Comparison of ENCODE assay signal across 9 cellular contexts in genomic region chr4:166324321-166324720, GRCh38.
DNase-seq lines count a peak whose midpoint lies in the region; ATAC-seq, FAIRE-seq and TF ChIP-seq lines count a peak whose summit lies in the region.
"Had no signal": no experiment of that assay in that cellular context is flagged by ENCODE, and none has a peak within 500 bp of the region (broad histone marks: within the 10 kb centered on the region; RNA-seq: fewer than 3 reads in every experiment).

No MANE protein-coding gene starts in this region.

- no peak overlapping the region for H3K4me3 ChIP-seq in iPS DF 6.9 (ENCODE audit: low read length)
- no peak overlapping the region for H3K4me3 ChIP-seq in ascending aorta
- H3K4me3 ChIP-seq: thoracic aorta had no signal

- no peak overlapping the region for H3K4me3 Mint-ChIP-seq in CD14-positive monocyte

- intact Hi-C loops in CD14-positive monocyte (cut with micrococcal nuclease) = no loop called here
- intact Hi-C loops in ascending aorta (cut with DNase I) = no loop called here

- no peak for FAIRE-seq in GM12891 (lab: Jason Lieb, UNC)

- no peaks in the 10 kb centered on the region for H3K36me3 ChIP-seq in iPS DF 6.9 (ENCODE audit: control insufficient read depth, insufficient read depth, low read length)
- H3K36me3 ChIP-seq in ascending aorta = no peaks in the 10 kb centered on the region
- H3K36me3 ChIP-seq: thoracic aorta had no signal

- peaks cover 0 to 10% (median 2%) of the 10 kb centered on the region in 7 donors for H3K9me3 Mint-ChIP-seq in CD14-positive monocyte

- H3K27ac ChIP-seq in iPS DF 6.9 (ENCODE audit: low read length) = no peak overlapping the region
- no peak overlapping the region for H3K27ac ChIP-seq in ascending aorta
- H3K27ac ChIP-seq: thoracic aorta had no signal

- H3K4me1 Mint-ChIP-seq in CD14-positive monocyte = peaks cover 6% of the 10 kb centered on the region

- peak; percentile 70 for ATAC-seq in HG02759 (IDR thresholded peaks at IDR 0.05; ENCODE audit: unreplicated experiment)
- no peak for ATAC-seq in HG02884 (IDR thresholded peaks at IDR 0.05; ENCODE audit: unreplicated experiment)

- no peaks in the 10 kb centered on the region for H3K4me1 ChIP-seq in iPS DF 6.9 (ENCODE audit: control insufficient read depth, insufficient read depth, low read length)
- no peaks in the 10 kb centered on the region for H3K4me1 ChIP-seq in ascending aorta

- H3K27ac Mint-ChIP-seq in CD14-positive monocyte = no peak overlapping the region

- peak; percentile 32 for DNase-seq in EH (ENCODE audit: low read depth)
- peak; percentile 46 for DNase-seq in RPMI8226
- DNase-seq in iPS DF 6.9 (ENCODE audit: low read depth, low spot score) = peak; percentile 47
- DNase-seq in CD14-positive monocyte (ENCODE audit: low spot score) = no peak
- no peak for DNase-seq in GM12891 (ENCODE audit: insufficient read length, low spot score)
- DNase-seq in ascending aorta (ENCODE audit: low spot score in 2 of 2) = no peak

- H3K36me3 Mint-ChIP-seq in CD14-positive monocyte = no peaks in the 10 kb centered on the region

- no peaks in the 10 kb centered on the region for H3K27me3 Mint-ChIP-seq in CD14-positive monocyte (ENCODE audit: low read depth in 3 of 3)

- no peak for TF ChIP-seq POLR2A in GM12891 (IDR thresholded peaks at IDR 0.05; ENCODE audit: low read depth, low read length)

- no CpG with 5 or more reads among the region's 4 CpGs for WGBS in iPS DF 6.9 (ENCODE audit: insufficient coverage, insufficient read length)

- TF ChIP-seq CTCF in CD14-positive monocyte (IDR thresholded peaks at IDR 0.05) (no peak), ascending aorta (IDR thresholded peaks at IDR 0.05) (peak in 1 of 3 experiments; percentile 15)

- H3K9me3 ChIP-seq in iPS DF 6.9 (ENCODE audit: control insufficient read depth, insufficient read depth, low read length) = no peaks in the 10 kb centered on the region
- no peaks in the 10 kb centered on the region for H3K9me3 ChIP-seq in ascending aorta
- H3K9me3 ChIP-seq: thoracic aorta had no signal

- H3K27me3 ChIP-seq in iPS DF 6.9 (ENCODE audit: control insufficient read depth, insufficient read depth, low read length) = no peaks in the 10 kb centered on the region
- H3K27me3 ChIP-seq in ascending aorta = no peaks in the 10 kb centered on the region

TF ChIP-seq in GM12891, 5 proteins besides CTCF, POLR2A, EP300 and RAD21:
- TF ChIP-seq POU2F2 (IDR thresholded peaks at IDR 0.05; ENCODE audit: low read depth, low read length) (no peak), SPI1 (IDR thresholded peaks at IDR 0.05; ENCODE audit: low read depth, low read length) (no peak), PAX5 (IDR thresholded peaks at IDR 0.05; ENCODE audit: insufficient read depth, low read length, severe bottlenecking) (no peak), TAF1 (IDR thresholded peaks at IDR 0.05; ENCODE audit: low read depth, low read length) (no peak), POLR2AphosphoS5 (IDR thresholded peaks at IDR 0.05; ENCODE audit: low read depth, low read length) (no peak)

Comparison
In these comparisons a context has a peak if more than half of its experiments do, and no peak if none do; other contexts are left out.
1. DNase-seq: peak in EH (single experiment), RPMI8226 (single experiment) and iPS DF 6.9 (single experiment); none in CD14-positive monocyte (single experiment), GM12891 (single experiment) and ascending aorta (0 of 2).